1 cellular context compared by ENCODE assay signal in genomic region chr19:19217110-19217509, GRCh38.
TF ChIP-seq lines count a peak whose summit lies in the region.

No MANE protein-coding gene starts in this region.

TF ChIP-seq in HepG2, 621 proteins besides CTCF, POLR2A, EP300 and RAD21:
- TF ChIP-seq MAFK (conservative IDR thresholded peaks at IDR 0.05 in 1 of 2, IDR thresholded peaks at IDR 0.05 in 1 of 2; ENCODE audit: low read length in 2 of 2), result peak; percentile 26 to 43; a peak in 2 of 4 replicates
- TF ChIP-seq ZNF362 (CRISPR knock-in tag; IDR thresholded peaks at IDR 0.05; ENCODE audit: borderline replicate concordance), result no peak
- peak; percentile 16; the same call in 1 of the 2 replicates for TF ChIP-seq MAFF (IDR thresholded peaks at IDR 0.05; ENCODE audit: low read depth, low read length)
- TF ChIP-seq SRF (IDR thresholded peaks at IDR 0.05; ENCODE audit: low read depth, low read length), result peak; percentile 78; the same call in 1 of the 2 replicates
- TF ChIP-seq MIER2 (CRISPR knock-in tag; IDR thresholded peaks at IDR 0.05), result 0 out of 2 replicates have a peak, but pooled peaks have one; percentile 43
- no peak for TF ChIP-seq ZBTB8A (CRISPR knock-in tag; IDR thresholded peaks at IDR 0.05; ENCODE audit: borderline replicate concordance, low read depth)
- TF ChIP-seq KDM1A (CRISPR knock-in tag; IDR thresholded peaks at IDR 0.05), result no peak
